8 cellular contexts compared by ENCODE assay signal in genomic region chr21:34670220-34670961, GRCh38. TPM values are rescaled to one million over a fixed set of nuclear protein-coding genes. Genes with fewer than 3 reads are reported as not detected.
A peak's percentile ranks its signal among the peaks of the same experiment; 100 is the strongest.
DNase-seq lines count a peak whose midpoint lies in the region; ATAC-seq lines count a peak whose summit lies in the region.
"Had no signal": no experiment of that assay in that cellular context is flagged by ENCODE, and none has a peak within 500 bp of the region (broad histone marks: within the 10 kb centered on the region; RNA-seq: fewer than 3 reads in every experiment).

No MANE protein-coding gene starts in this region.

- peak; percentile 45 for DNase-seq in activated naive CD8-positive, alpha-beta T cell treated with anti-CD3 and anti-CD28 coated beads, Interleukin-2, amount 10 ng/mL, durations not matched to agents 7 days and 5 days
- DNase-seq in islet precursor cell = peak; percentile 68
- no peak for DNase-seq in NCI-H2107 (lab: John Stamatoyannopoulos, UW)

- H3K4me1 Mint-ChIP-seq in activated naive CD8-positive, alpha-beta T cell treated with anti-CD3 and anti-CD28 coated beads, Interleukin-2, amount 10 ng/mL, durations not matched to agents 7 days and 5 days = peaks cover 5% of the 10 kb centered on the region
- peaks cover 4% of the 10 kb centered on the region for H3K4me1 Mint-ChIP-seq in stimulated activated naive CD8-positive, alpha-beta T cell treated with anti-CD3 and anti-CD28 coated beads, Interleukin-15, Interleukin-2, amounts not matched to agents 100 ng/mL and 50 ng/mL, for 24 hours (ENCODE audit: low read depth)

- H3K27ac Mint-ChIP-seq in activated naive CD8-positive, alpha-beta T cell treated with anti-CD3 and anti-CD28 coated beads, Interleukin-2, amount 10 ng/mL, durations not matched to agents 7 days and 5 days = no peak overlapping the region
- H3K27ac Mint-ChIP-seq in stimulated activated naive CD8-positive, alpha-beta T cell treated with anti-CD3 and anti-CD28 coated beads, Interleukin-15, Interleukin-2, amounts not matched to agents 100 ng/mL and 50 ng/mL, for 24 hours = no peak overlapping the region

- POLR2A ChIA-PET in activated naive CD8-positive, alpha-beta T cell treated with anti-CD3 and anti-CD28 coated beads, Interleukin-2, amount 10 ng/mL, durations not matched to agents 7 days and 5 days (lab: Charles Lee) = interaction anchor here (1.1 kb wide), 1 partner anchor 54 kb away, joined by 3 read pairs; no protein-coding TSS in a partner anchor

- H3K4me3 Mint-ChIP-seq in activated naive CD8-positive, alpha-beta T cell treated with anti-CD3 and anti-CD28 coated beads, Interleukin-2, amount 10 ng/mL, durations not matched to agents 7 days and 5 days = peak overlapping the region; percentile 71
- H3K4me3 Mint-ChIP-seq in stimulated activated naive CD8-positive, alpha-beta T cell treated with anti-CD3 and anti-CD28 coated beads, Interleukin-15, Interleukin-2, amounts not matched to agents 100 ng/mL and 50 ng/mL, for 24 hours = peak overlapping the region; percentile 47

- H3K27me3 Mint-ChIP-seq in activated naive CD8-positive, alpha-beta T cell treated with anti-CD3 and anti-CD28 coated beads, Interleukin-2, amount 10 ng/mL, durations not matched to agents 7 days and 5 days = peaks cover 58% of the 10 kb centered on the region
- H3K27me3 Mint-ChIP-seq in stimulated activated naive CD8-positive, alpha-beta T cell treated with anti-CD3 and anti-CD28 coated beads, Interleukin-15, Interleukin-2, amounts not matched to agents 100 ng/mL and 50 ng/mL, for 24 hours = peaks cover 68% of the 10 kb centered on the region

- no peaks in the 10 kb centered on the region for H3K9me3 Mint-ChIP-seq in activated naive CD8-positive, alpha-beta T cell treated with anti-CD3 and anti-CD28 coated beads, Interleukin-2, amount 10 ng/mL, durations not matched to agents 7 days and 5 days
- H3K9me3 Mint-ChIP-seq in stimulated activated naive CD8-positive, alpha-beta T cell treated with anti-CD3 and anti-CD28 coated beads, Interleukin-15, Interleukin-2, amounts not matched to agents 100 ng/mL and 50 ng/mL, for 24 hours = no peaks in the 10 kb centered on the region

- ATAC-seq in GM21529 (IDR thresholded peaks at IDR 0.05; ENCODE audit: unreplicated experiment) (peak; percentile 38), HG03039 (IDR thresholded peaks at IDR 0.05; ENCODE audit: unreplicated experiment) (no peak), HG02588 (IDR thresholded peaks at IDR 0.05; ENCODE audit: unreplicated experiment) (no peak)
- peak; percentile 32 for ATAC-seq in activated naive CD8-positive, alpha-beta T cell treated with anti-CD3 and anti-CD28 coated beads, Interleukin-2, amount 10 ng/mL, durations not matched to agents 7 days and 5 days (ENCODE audit: low read depth)

- no peaks in the 10 kb centered on the region for H3K36me3 Mint-ChIP-seq in activated naive CD8-positive, alpha-beta T cell treated with anti-CD3 and anti-CD28 coated beads, Interleukin-2, amount 10 ng/mL, durations not matched to agents 7 days and 5 days
- no peaks in the 10 kb centered on the region for H3K36me3 Mint-ChIP-seq in stimulated activated naive CD8-positive, alpha-beta T cell treated with anti-CD3 and anti-CD28 coated beads, Interleukin-15, Interleukin-2, amounts not matched to agents 100 ng/mL and 50 ng/mL, for 24 hours (ENCODE audit: low read depth)

RNA-seq across cellular contexts. Expression of gene CLIC6, which starts 1.6 kb away (rescaled TPM):
- total RNA-seq in activated naive CD8-positive, alpha-beta T cell treated with anti-CD3 and anti-CD28 coated beads, Interleukin-2, amount 10 ng/mL, durations not matched to agents 7 days and 5 days = under 1 TPM; 0.37 to 0.42 TPM
- total RNA-seq: HT1080 had no signal

RNA-seq across cellular contexts. Expression of gene RCAN1, which starts 55.5 kb away (rescaled TPM):
- 1 to 10 TPM; 7.3 to 7.4 TPM for total RNA-seq in activated naive CD8-positive, alpha-beta T cell treated with anti-CD3 and anti-CD28 coated beads, Interleukin-2, amount 10 ng/mL, durations not matched to agents 7 days and 5 days

Comparison
In these comparisons a context has a peak if more than half of its experiments do, and no peak if none do; other contexts are left out.
1. ATAC-seq: peak in GM21529 (single experiment) and activated naive CD8-positive, alpha-beta T cell treated with anti-CD3 and anti-CD28 coated beads, Interleukin-2, amount 10 ng/mL, durations not matched to agents 7 days and 5 days (single experiment); none in HG03039 (single experiment) and HG02588 (single experiment).